8 cellular contexts compared by ENCODE assay signal in genomic region chr16:30121741-30122620, GRCh38. TPM values are rescaled to one million over a fixed set of nuclear protein-coding genes. Genes with fewer than 3 reads are reported as not detected.
DNase-seq lines count a peak whose midpoint lies in the region; ATAC-seq and TF ChIP-seq lines count a peak whose summit lies in the region.

No MANE protein-coding gene starts in this region.

- H3K4me1 Mint-ChIP-seq in naive thymus-derived CD8-positive, alpha-beta T cell: peaks cover 12 to 33% (median 32%) of the 10 kb centered on the region in 4 donors

- H3K4me3 Mint-ChIP-seq in naive thymus-derived CD8-positive, alpha-beta T cell: peak overlapping the region; percentile 80 to 92 (median 86)

- H3K4me3 ChIP-seq in PC-3 (ENCODE audit: low read length): peak overlapping the region; percentile 79
- peak overlapping the region; percentile 86 for H3K4me3 ChIP-seq in epithelial cell of proximal tubule (ENCODE audit: low read depth, low read length)

- POLR2A ChIA-PET in PC-3 (lab: Charles Lee; ENCODE audit: unreplicated experiment): no interaction called here
- POLR2A ChIA-PET in naive thymus-derived CD8-positive, alpha-beta T cell (lab: Charles Lee): interaction anchor here (2.0 to 5.5 kb wide), 3 partner anchors 27 to 63 kb away, joined by 8 to 52 read pairs (median 14); partner anchors contain the start of genes CORO1A and TBX6

- no peaks in the 10 kb centered on the region for H3K27me3 Mint-ChIP-seq in naive thymus-derived CD8-positive, alpha-beta T cell

- CTCF ChIA-PET in PC-3 (lab: Charles Lee): no interaction called here

- intact Hi-C loops in PC-3 (cut with micrococcal nuclease): no loop called here

- DNase-seq in Ammon's horn (ENCODE audit: low spot score) (peak; percentile 35), PC-3 (no peak), epithelial cell of proximal tubule (ENCODE audit: low read depth) (no peak), DMS79 (lab: John Stamatoyannopoulos, UW) (no peak)
- DNase-seq in naive thymus-derived CD8-positive, alpha-beta T cell: no peak
- no peak for DNase-seq in activated CD4-positive, alpha-beta T cell treated with anti-CD3 and anti-CD28 coated beads, Interleukin-2, amount 50 U/mL, for 1 hour

- H2AFZ ChIP-seq in PC-3 (ENCODE audit: low read length): peak overlapping the region; percentile 64

- no peaks in the 10 kb centered on the region for H3K27me3 ChIP-seq in PC-3 (ENCODE audit: low read length)

- H3K4me2 ChIP-seq in PC-3 (ENCODE audit: low read length): peak overlapping the region; percentile 83

- peak overlapping the region; percentile 73 to 96 (median 90) for H3K27ac Mint-ChIP-seq in naive thymus-derived CD8-positive, alpha-beta T cell

- no peaks in the 10 kb centered on the region for H3K9me2 ChIP-seq in PC-3 (replicated peaks; ENCODE audit: low read length)

- no peak for TF ChIP-seq CTCF in PC-3 (conservative IDR thresholded peaks at IDR 0.05; ENCODE audit: low read depth, low read length)
- TF ChIP-seq CTCF in epithelial cell of proximal tubule (conservative IDR thresholded peaks at IDR 0.05; ENCODE audit: low read depth, low read length): no peak

- H3K36me3 ChIP-seq in PC-3 (ENCODE audit: low read depth, low read length): no peaks in the 10 kb centered on the region

- H3K9ac ChIP-seq in PC-3 (ENCODE audit: low read length): peak overlapping the region; percentile 72

- H4K20me1 ChIP-seq in PC-3 (ENCODE audit: low read length): no peaks in the 10 kb centered on the region

- no peaks in the 10 kb centered on the region for H3K9me3 Mint-ChIP-seq in naive thymus-derived CD8-positive, alpha-beta T cell

- no peaks in the 10 kb centered on the region for H3F3A ChIP-seq in PC-3 (ENCODE audit: low read length, unreplicated experiment)

- H3K9me3 ChIP-seq in PC-3 (ENCODE audit: low read length): no peaks in the 10 kb centered on the region

- no peak overlapping the region for H3K27ac ChIP-seq in PC-3 (ENCODE audit: low read length)

- BruUV-seq in PC-3 (replicated peaks; lab: Mats Ljungman, UMichigan): no TSS peak

- peaks cover 10% of the 10 kb centered on the region for H3K4me1 ChIP-seq in PC-3 (ENCODE audit: insufficient read depth, low read length)

- H3K79me2 ChIP-seq in PC-3 (ENCODE audit: low read length): no peaks in the 10 kb centered on the region

- H3K36me3 Mint-ChIP-seq in naive thymus-derived CD8-positive, alpha-beta T cell: peaks cover 0 to 15% (median 1%) of the 10 kb centered on the region in 3 donors

- no peak for ATAC-seq in PC-3
- no peak for ATAC-seq in naive thymus-derived CD8-positive, alpha-beta T cell
- no peak for ATAC-seq in GM18868 (IDR thresholded peaks at IDR 0.05; ENCODE audit: unreplicated experiment)
- ATAC-seq in GM19035 (IDR thresholded peaks at IDR 0.05; ENCODE audit: unreplicated experiment): no peak

RNA-seq across cellular contexts. Expression of gene MAPK3, which starts 1.0 kb away (rescaled TPM):
- total RNA-seq in PC-3 (2014; rRNA removed): 31.4 and 34.4 TPM in 2 replicates
- 33.6 and 34.4 TPM in 2 replicates for total RNA-seq in epithelial cell of proximal tubule
- total RNA-seq in naive thymus-derived CD8-positive, alpha-beta T cell: 10 to 100 TPM; 61.8 to 64.7 TPM
- 1 to 10 TPM; 6.7 to 7.8 (median 7.8) TPM for polyA plus RNA-seq in naive thymus-derived CD8-positive, alpha-beta T cell

RNA-seq across cellular contexts. Expression of gene GDPD3, which starts 8.6 kb away (rescaled TPM):
- total RNA-seq in PC-3 (2014; rRNA removed) (2.2 and 3.4 TPM in 2 replicates), epithelial cell of proximal tubule (0.72 TPM in 1 of 2 replicates, not detected in the other)
- 10 to 100 TPM; 19.8 to 25.0 TPM for total RNA-seq in naive thymus-derived CD8-positive, alpha-beta T cell
- under 1 TPM in 1 of 3 donors, not detected in 2; 0.18 TPM for polyA plus RNA-seq in naive thymus-derived CD8-positive, alpha-beta T cell

RNA-seq across cellular contexts. Expression of gene YPEL3, which starts 26.0 kb away (rescaled TPM):
- total RNA-seq in PC-3 (2014; rRNA removed): 5.1 and 7.7 TPM in 2 replicates
- total RNA-seq in epithelial cell of proximal tubule: 16.0 and 41.3 TPM in 2 replicates
- total RNA-seq in naive thymus-derived CD8-positive, alpha-beta T cell: 100 to 1,000 TPM; 254 to 264 TPM
- 100 to 1,000 TPM; 201 to 301 (median 206) TPM for polyA plus RNA-seq in naive thymus-derived CD8-positive, alpha-beta T cell

RNA-seq across cellular contexts. Expression of gene TBX6, which starts 30.3 kb away (rescaled TPM):
- total RNA-seq in PC-3 (2014; rRNA removed) (0.86 and 1.1 TPM in 2 replicates), epithelial cell of proximal tubule (0.07 and 1.3 TPM in 2 replicates)
- 1 to 10 TPM; 2.4 to 2.5 TPM for total RNA-seq in naive thymus-derived CD8-positive, alpha-beta T cell
- under 1 TPM; 0.15 to 0.25 (median 0.25) TPM for polyA plus RNA-seq in naive thymus-derived CD8-positive, alpha-beta T cell

RNA-seq across cellular contexts. Expression of gene PPP4C, which starts 46.2 kb away (rescaled TPM):
- 116 and 117 TPM in 2 replicates for total RNA-seq in PC-3 (2014; rRNA removed)
- total RNA-seq in epithelial cell of proximal tubule: 98.4 and 178 TPM in 2 replicates
- 10 to 100 TPM; 82.8 to 83.4 TPM for total RNA-seq in naive thymus-derived CD8-positive, alpha-beta T cell
- 100 to 1,000 TPM; 153 to 199 (median 161) TPM for polyA plus RNA-seq in naive thymus-derived CD8-positive, alpha-beta T cell
